Comparison of ENCODE assay signal across 23 cellular contexts in the genomic region with DNA sequence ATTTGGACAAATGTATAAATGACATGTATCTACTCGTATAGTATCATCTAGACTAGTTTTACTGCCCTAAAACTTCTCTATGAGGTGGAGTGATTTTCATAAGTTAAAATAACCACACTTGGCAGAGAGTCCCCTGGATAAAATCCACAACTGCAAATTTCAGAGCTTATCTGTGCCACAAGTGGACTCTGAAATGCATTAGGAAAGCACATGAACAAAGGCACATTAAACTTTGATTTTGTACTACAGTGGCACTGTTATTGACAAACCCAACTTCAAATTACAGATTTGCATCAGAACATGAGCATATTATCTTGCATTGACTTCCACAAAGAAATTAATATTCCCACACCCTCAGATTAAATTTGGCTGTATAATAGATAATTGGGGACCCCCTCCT.
"Had no signal": no experiment of that assay in that cellular context is flagged by ENCODE, and none has a peak within 500 bp of the region (broad histone marks: within the 10 kb centered on the region; RNA-seq: fewer than 3 reads in every experiment).

No MANE protein-coding gene starts in this region.

- ATAC-seq: K562, Panc1, PC-3 had no signal

- H3K4me3 ChIP-seq: K562, SJSA1, SK-N-MC had no signal

- H3K27ac Mint-ChIP-seq: IgD-negative memory B cell had no signal

- FAIRE-seq: K562 had no signal

- DNase-seq: Kasumi-1, MM.1S, NCI-H1092 treated with DMSO at 0.1 percent for 48 hours, NCI-H1436, NCI-H187, NCI-H2029, NCI-H2081 treated with DMSO at 0.1 percent for 48 hours, NCI-H2171, NCI-H226, NCI-H446, NCI-H510A, NCI-H524 treated with DMSO at 0.1 percent for 48 hours, NCI-H69, NCI-H774, PC-3, SIG-M5 had no signal

- H3K36me3 ChIP-seq: SJSA1 had no signal

- H3K36me3 Mint-ChIP-seq: IgD-negative memory B cell had no signal

- H3K27ac ChIP-seq: KMS-11, RWPE1, SJSA1, SK-N-MC had no signal

- H3K4me2 ChIP-seq: KMS-11 had no signal

- H3K9me3 ChIP-seq: SJSA1 had no signal

- H3K4me3 Mint-ChIP-seq: IgD-negative memory B cell had no signal

- H3K9ac ChIP-seq: KMS-11 had no signal

- H3K27me3 Mint-ChIP-seq: IgD-negative memory B cell had no signal

- H3K4me1 ChIP-seq: SJSA1 had no signal

- H3K27me3 ChIP-seq: SJSA1 had no signal
